In genomic region chr1:6205849-6206845, GRCh38 we compare ENCODE assay signal across 8 cellular contexts. TPM values are rescaled to one million over a fixed set of nuclear protein-coding genes. Genes with fewer than 3 reads are reported as not detected.
DNase-seq lines count a peak whose midpoint lies in the region; ATAC-seq and TF ChIP-seq lines count a peak whose summit lies in the region.

RNF207 (plus strand) TSS chr1:6206119; CDS start chr1:6206536, 417 bp downstream.

- no peaks in the 10 kb centered on the region for H3K36me3 Mint-ChIP-seq in CD8-positive, alpha-beta memory T cell

- H3F3A ChIP-seq in neural cell (ENCODE audit: insufficient read depth, low read length, poor library complexity, severe bottlenecking): no peaks in the 10 kb centered on the region

- ATAC-seq in GM21381 (IDR thresholded peaks at IDR 0.05; ENCODE audit: unreplicated experiment): peak; percentile 52

- no peak for TF ChIP-seq CTCF in esophagus squamous epithelium (IDR thresholded peaks at IDR 0.05)
- TF ChIP-seq CTCF in neural cell (IDR thresholded peaks at IDR 0.05; ENCODE audit: poor library complexity, severe bottlenecking): no peak
- no peak for TF ChIP-seq CTCF in tibial artery (IDR thresholded peaks at IDR 0.05)

- peak within 1 kb of the TSS; percentile 70 to 92 (median 73) for H3K4me3 Mint-ChIP-seq in CD8-positive, alpha-beta memory T cell

- H3K9ac ChIP-seq in neural cell (ENCODE audit: low read length): no peak within 1 kb of the TSS

- H3K9me3 ChIP-seq in CD8-positive, alpha-beta memory T cell (ENCODE audit: low read length): no peaks in the 10 kb centered on the region
- H3K9me3 ChIP-seq in esophagus squamous epithelium (no peaks in the 10 kb centered on the region), neural cell (ENCODE audit: low read length) (no peaks in the 10 kb centered on the region), tibial artery (no peaks in the 10 kb centered on the region)

- no peaks in the 10 kb centered on the region for H3K9me2 ChIP-seq in neural cell (ENCODE audit: insufficient read depth, low read length)

- no peak within 1 kb of the TSS for H2AFZ ChIP-seq in neural cell (ENCODE audit: low read depth, low read length)

- TF ChIP-seq RAD21 in neural cell (conservative IDR thresholded peaks at IDR 0.05): no peak

- peaks cover 12% of the 10 kb centered on the region for H3K4me1 ChIP-seq in CD8-positive, alpha-beta memory T cell (ENCODE audit: insufficient read depth, low read length)
- H3K4me1 ChIP-seq in esophagus squamous epithelium: peaks cover 22 to 58% (median 38%) of the 10 kb centered on the region in 3 donors
- H3K4me1 ChIP-seq in tibial artery: peaks cover 0 to 45% (median 32%) of the 10 kb centered on the region in 4 donors

- TF ChIP-seq POLR2A in esophagus squamous epithelium (IDR thresholded peaks at IDR 0.05): peak in 2 of 4 donors; percentile 49 to 52

- peak within 1 kb of the TSS in 1 of 8 donors; percentile 40 for H3K27ac Mint-ChIP-seq in CD8-positive, alpha-beta memory T cell

- peak in 4 of 5 donors; percentile 27 to 61 (median 46) for DNase-seq in CD8-positive, alpha-beta memory T cell
- DNase-seq in NCI-H146 (lab: John Stamatoyannopoulos, UW) (peak; percentile 76), activated T-cell treated with anti-CD3 and anti-CD28 coated beads for 24 hours (ENCODE audit: low read depth) (peak; percentile 61), esophagus squamous epithelium (lab: John Stamatoyannopoulos, UW) (no peak), tibial artery (no peak), NCI-H1048 (lab: John Stamatoyannopoulos, UW) (no peak)

- POLR2A ChIA-PET in CD8-positive, alpha-beta memory T cell (lab: Charles Lee): interaction anchor here (0.5 kb wide), 1 partner anchor 435 kb away, joined by 3 read pairs; no protein-coding TSS in a partner anchor

- H3K27me3 ChIP-seq in CD8-positive, alpha-beta memory T cell (ENCODE audit: insufficient read depth, low read length, poor library complexity, severe bottlenecking): peaks cover 12% of the 10 kb centered on the region
- H3K27me3 ChIP-seq in esophagus squamous epithelium (peaks cover 0 to 22% (median 0%) of the 10 kb centered on the region in 4 donors), neural cell (ENCODE audit: insufficient read depth, low read depth, low read length) (peaks cover 42% of the 10 kb centered on the region), tibial artery (no peaks in the 10 kb centered on the region)

- H3K79me2 ChIP-seq in neural cell (replicated peaks; ENCODE audit: insufficient read depth, low read length): no peaks in the 10 kb centered on the region

- peaks cover 4 to 12% of the 10 kb centered on the region in 2 donors for H3K27me3 Mint-ChIP-seq in CD8-positive, alpha-beta memory T cell

- H3K4me1 Mint-ChIP-seq in CD8-positive, alpha-beta memory T cell: peaks cover under 1 to 17% (median 4%) of the 10 kb centered on the region in 3 donors

- H3K27ac ChIP-seq in CD8-positive, alpha-beta memory T cell (ENCODE audit: low read depth, low read length): peak within 1 kb of the TSS; percentile 73
- H3K27ac ChIP-seq in esophagus squamous epithelium (peak within 1 kb of the TSS; percentile 82 to 90 (median 88)), neural cell (ENCODE audit: low read length) (no peak within 1 kb of the TSS), tibial artery (peak within 1 kb of the TSS; percentile 63 to 72)

- intact Hi-C loops in esophagus squamous epithelium (cut with DNase I): no loop called here
- intact Hi-C loops in tibial artery (cut with DNase I; ENCODE audit: low total_unique reads): no loop called here

- no peaks in the 10 kb centered on the region for H3K9me3 Mint-ChIP-seq in CD8-positive, alpha-beta memory T cell

- H3K4me2 ChIP-seq in neural cell (ENCODE audit: low read length): no peak within 1 kb of the TSS

- CTCF ChIA-PET in CD8-positive, alpha-beta memory T cell (lab: Charles Lee): interaction anchor here (0.8 to 1.0 kb wide), 2 partner anchors 15 to 578 kb away, joined by 3 read pairs; no protein-coding TSS in a partner anchor

- H3K4me3 ChIP-seq in CD8-positive, alpha-beta memory T cell (ENCODE audit: low read length): peak within 1 kb of the TSS; percentile 47
- H3K4me3 ChIP-seq in esophagus squamous epithelium: peak within 1 kb of the TSS; percentile 51 to 69 (median 58)
- H3K4me3 ChIP-seq in neural cell (ENCODE audit: low read length): peak within 1 kb of the TSS; percentile 25
- H3K4me3 ChIP-seq in tibial artery: peak within 1 kb of the TSS; percentile 57 to 58

- H3K36me3 ChIP-seq in CD8-positive, alpha-beta memory T cell (ENCODE audit: insufficient read depth, low read length): no peaks in the 10 kb centered on the region
- H3K36me3 ChIP-seq in esophagus squamous epithelium (peaks cover 0 to 27% (median 0%) of the 10 kb centered on the region in 3 donors), neural cell (ENCODE audit: insufficient read depth, low read length) (no peaks in the 10 kb centered on the region), tibial artery (peaks cover 0 to 4% (median 0%) of the 10 kb centered on the region in 3 donors)

- no peak for TF ChIP-seq EP300 in neural cell (conservative IDR thresholded peaks at IDR 0.05; ENCODE audit: poor library complexity, severe bottlenecking)

- no peaks in the 10 kb centered on the region for H4K20me1 ChIP-seq in neural cell (ENCODE audit: insufficient read depth)

- 0% methylated on average over 1 of the region's 91 CpGs; no CpG with 5 or more reads in 1 of the 2 donors for WGBS in esophagus squamous epithelium, 2 donors

TF ChIP-seq in neural cell, 6 proteins besides CTCF, POLR2A, EP300 and RAD21:
- TF ChIP-seq EZH2 (IDR thresholded peaks at IDR 0.05; ENCODE audit: borderline replicate concordance, insufficient read depth, low read length, poor library complexity, severe bottlenecking) (no peak), REST (IDR thresholded peaks at IDR 0.05; ENCODE audit: borderline replicate concordance) (no peak), POLR2AphosphoS5 (IDR thresholded peaks at IDR 0.05) (no peak), MXI1 (conservative IDR thresholded peaks at IDR 0.05; ENCODE audit: poor library complexity, severe bottlenecking) (no peak), SMC3 (conservative IDR thresholded peaks at IDR 0.05; ENCODE audit: poor library complexity) (no peak)

RNA-seq across cellular contexts. Expression of gene RNF207, which starts in this region (rescaled TPM):
- total RNA-seq in CD8-positive, alpha-beta memory T cell: 10 to 100 TPM; 10.8 to 12.8 TPM
- 0.22 TPM for polyA plus RNA-seq in CD8-positive, alpha-beta memory T cell
- 10 to 100 TPM in 3 of 4 donors, 1 to 10 TPM in 1; 6.6 to 43.3 (median 23.3) TPM for total RNA-seq in esophagus squamous epithelium
- 1.7 and 3.5 TPM in 2 replicates for polyA plus RNA-seq in neural cell
- 1.9 TPM in 2 replicates for polyA minus RNA-seq in neural cell

Comparison
In these comparisons a context has a peak if more than half of its experiments do, and no peak if none do; other contexts are left out.
1. DNase-seq: peak in CD8-positive, alpha-beta memory T cell (4 of 5), NCI-H146 (single experiment) and activated T-cell treated with anti-CD3 and anti-CD28 coated beads for 24 hours (single experiment); none in esophagus squamous epithelium (single experiment), tibial artery (0 of 2) and NCI-H1048 (single experiment).
2. Peak in every context shown above with its lines, with median percentiles within 50 percentile points of each other: H3K4me3 ChIP-seq.